Comparison of ENCODE assay signal across 9 cellular contexts in the genomic region with DNA sequence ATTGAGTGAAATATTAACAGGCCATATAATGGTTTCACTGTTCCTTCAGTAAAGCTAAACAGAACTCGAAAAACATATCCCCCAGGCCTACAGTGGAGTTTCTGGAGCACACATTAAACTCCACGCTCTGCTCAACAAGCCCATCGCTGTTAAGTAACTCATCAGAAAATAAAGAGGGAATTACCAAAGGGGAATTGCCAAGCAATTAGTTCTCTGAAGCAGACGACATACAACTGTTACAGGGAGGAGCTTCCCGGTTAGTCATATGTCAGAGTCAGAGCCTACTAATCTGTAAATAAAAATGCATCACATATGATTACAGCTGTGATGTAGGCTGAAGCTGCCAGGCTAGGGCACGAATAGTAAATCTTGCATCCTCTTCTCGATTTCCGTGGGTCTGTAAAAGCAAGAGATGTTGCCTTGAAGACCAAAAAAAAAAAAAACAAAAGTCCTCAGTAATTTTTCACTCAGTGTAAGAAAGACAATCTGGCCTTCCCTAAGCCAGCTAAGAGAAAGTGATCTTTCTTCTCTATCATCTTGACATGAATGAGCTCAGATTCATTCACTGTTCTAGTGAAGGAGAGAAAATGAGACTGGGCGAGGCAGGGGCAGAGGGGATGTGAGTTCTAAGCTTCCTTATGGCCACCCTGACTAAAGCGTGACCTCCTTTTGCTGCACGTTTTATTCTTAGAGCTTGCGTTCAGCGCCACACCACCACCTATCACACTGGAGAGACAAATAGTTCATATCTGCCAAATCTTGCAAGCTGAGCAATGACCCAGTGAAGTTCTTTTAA. TPM values are rescaled to one million over a fixed set of nuclear protein-coding genes. Genes with fewer than 3 reads are reported as not detected.
DNase-seq lines count a peak whose midpoint lies in the region; ATAC-seq, FAIRE-seq and TF ChIP-seq lines count a peak whose summit lies in the region.
"Had no signal": no experiment of that assay in that cellular context is flagged by ENCODE, and none has a peak within 500 bp of the region (broad histone marks: within the 10 kb centered on the region; RNA-seq: fewer than 3 reads in every experiment).

No MANE protein-coding gene starts in this region.

- H3K9me3 Mint-ChIP-seq in stimulated activated naive CD8-positive, alpha-beta T cell treated with anti-CD3 and anti-CD28 coated beads, Interleukin-15, amount 100 ng/mL, for 72 hours: no peaks in the 10 kb centered on the region
- no peaks in the 10 kb centered on the region for H3K9me3 Mint-ChIP-seq in endothelial cell (ENCODE audit: unreplicated experiment)

- intact Hi-C loops in colonic mucosa (cut with DNase I): no loop called here
- intact Hi-C loops in HepG2 (cut with micrococcal nuclease; ENCODE audit: unreplicated experiment): no loop called here
- intact Hi-C loops in aorta (cut with DNase I): no loop called here

- 43% methylated on average over 13 of the region's 13 CpGs for WGBS in HepG2 (ENCODE audit: low lambda C conversion rate)
- 28 to 43% methylated on average over 13 of the region's 13 CpGs for WGBS in aorta, 2 donors

- peak; percentile 69 for ATAC-seq in stimulated activated naive CD8-positive, alpha-beta T cell treated with anti-CD3 and anti-CD28 coated beads, Interleukin-15, Interleukin-2, amounts not matched to agents 100 U/mL and 50 U/mL, for 24 hours
- no peak for ATAC-seq in stimulated activated naive CD8-positive, alpha-beta T cell treated with anti-CD3 and anti-CD28 coated beads, Interleukin-15, amount 100 ng/mL, for 72 hours
- ATAC-seq in HepG2 (peak; percentile 91), aorta (ENCODE audit: low FRiP score) (peak; percentile 64), HG02870 (IDR thresholded peaks at IDR 0.05; ENCODE audit: unreplicated experiment) (no peak)

- DNase-seq in stimulated activated naive CD8-positive, alpha-beta T cell treated with anti-CD3 and anti-CD28 coated beads, Interleukin-15, Interleukin-2, amounts not matched to agents 100 U/mL and 50 U/mL, for 24 hours: no peak
- DNase-seq in stimulated activated naive CD8-positive, alpha-beta T cell treated with anti-CD3 and anti-CD28 coated beads, Interleukin-15, amount 100 ng/mL, for 72 hours: no peak
- DNase-seq in colonic mucosa (no peak), HepG2 (ENCODE audit: low spot score) (peak; percentile 78), aorta (no peak), amygdala (lab: John Stamatoyannopoulos, UW) (no peak), endothelial cell (ENCODE audit: low spot score) (no peak)
- DNase-seq: activated naive CD4-positive, alpha-beta T cell treated with Interleukin-2 at 50 U/mL for 16 hours had no signal

- TF ChIP-seq CTCF in colonic mucosa (IDR thresholded peaks at IDR 0.05) (no peak), HepG2 (CRISPR knock-in tag; IDR thresholded peaks at IDR 0.05) (no peak), endothelial cell (IDR thresholded peaks at IDR 0.05; ENCODE audit: unreplicated experiment) (no peak)

- no peak for TF ChIP-seq POLR2A in HepG2 (IDR thresholded peaks at IDR 0.05; ENCODE audit: insufficient read depth in 1 of 2, low read depth in 2 of 2, low read length in 2 of 2)

- no peaks in the 10 kb centered on the region for H3K36me3 ChIP-seq in colonic mucosa
- H3K36me3 ChIP-seq in HepG2 (replicated peaks in 1 of 2; ENCODE audit: control insufficient read depth in 1 of 2, insufficient read depth in 2 of 2, low read length in 2 of 2): peaks cover 14 to 47% of the 10 kb centered on the region in 2 experiments
- H3K36me3 ChIP-seq in aorta (ENCODE audit: control insufficient read depth in 1 of 2, insufficient read depth in 2 of 2, low read length in 1 of 2): peaks cover 0 to 5% of the 10 kb centered on the region in 2 donors

- H3K4me3 ChIP-seq in colonic mucosa (no peak overlapping the region), HepG2 (replicated peaks in 1 of 3; ENCODE audit: insufficient read depth in 1 of 3, low read depth in 2 of 3, low read length in 3 of 3) (peak overlapping the region in 2 of 3 experiments; percentile 22 to 35; a peak in 2 of 6 replicates), aorta (ENCODE audit: low read length in 2 of 2) (no peak overlapping the region)

- no peak overlapping the region for H2AFZ ChIP-seq in HepG2 (ENCODE audit: low read length)

- H3K9ac ChIP-seq in colonic mucosa (ENCODE audit: low read depth in 2 of 2, low read length in 2 of 2): peak overlapping the region in 1 of 2 donors; percentile 16
- peak overlapping the region; percentile 45 for H3K9ac ChIP-seq in HepG2 (ENCODE audit: insufficient read depth, low read depth, low read length)

- in situ Hi-C loops in HepG2 (cut with HindIII; ENCODE audit: extremely low pct_ligation_motif_present, low pct_unique_long_range_greater_than_20kb): no loop called here

- H4K20me1 ChIP-seq in HepG2 (ENCODE audit: insufficient read depth, low read length): peaks cover 8% of the 10 kb centered on the region

- POLR2A ChIA-PET in HepG2 (lab: Yijun Ruan, JAX): interaction anchor here (0.8 to 2.3 kb wide), 10 partner anchors 8 to 20 kb away, joined by 3 to 11 read pairs (median 4); no protein-coding TSS in a partner anchor

- no peaks in the 10 kb centered on the region for H3K9me3 ChIP-seq in colonic mucosa
- H3K9me3 ChIP-seq in HepG2 (ENCODE audit: low read length): no peaks in the 10 kb centered on the region
- no peaks in the 10 kb centered on the region for H3K9me3 ChIP-seq in aorta (ENCODE audit: control insufficient read depth, low read length)

- H3K27me3 ChIP-seq in colonic mucosa: no peaks in the 10 kb centered on the region
- H3K27me3 ChIP-seq in HepG2 (ENCODE audit: control insufficient read depth in 1 of 2, insufficient read depth in 2 of 2, low read length in 2 of 2): no peaks in the 10 kb centered on the region
- H3K27me3 ChIP-seq in aorta (ENCODE audit: control insufficient read depth in 1 of 2, insufficient read depth in 2 of 2, low read length in 1 of 2): no peaks in the 10 kb centered on the region

- peak overlapping the region; percentile 67 for H3K4me2 ChIP-seq in HepG2 (ENCODE audit: low read depth, low read length)

- TF ChIP-seq RAD21 in HepG2 (CRISPR knock-in tag; IDR thresholded peaks at IDR 0.05): no peak

- H3K4me1 ChIP-seq in colonic mucosa (peaks cover 11% of the 10 kb centered on the region), HepG2 (ENCODE audit: insufficient read depth, low read length) (peaks cover 87% of the 10 kb centered on the region), aorta (ENCODE audit: control insufficient read depth in 1 of 2, insufficient read depth in 2 of 2, low read length in 2 of 2) (peaks cover 5 to 7% of the 10 kb centered on the region in 2 donors)

- peaks cover 61% of the 10 kb centered on the region for H3K4me1 Mint-ChIP-seq in stimulated activated naive CD8-positive, alpha-beta T cell treated with anti-CD3 and anti-CD28 coated beads, Interleukin-15, amount 100 ng/mL, for 72 hours
- H3K4me1 Mint-ChIP-seq in endothelial cell (ENCODE audit: unreplicated experiment): peaks cover 16% of the 10 kb centered on the region

- TF ChIP-seq EP300 in HepG2 (IDR thresholded peaks at IDR 0.05; ENCODE audit: low read depth in 2 of 2, low read length in 2 of 2): 0 out of 4 replicates have a peak, but pooled peaks of 1 of the 2 experiments have one; percentile 19
- TF ChIP-seq EP300 in HepG2 (CRISPR knock-in tag; IDR thresholded peaks at IDR 0.05; ENCODE audit: borderline replicate concordance): no peak

- H3K4me3 Mint-ChIP-seq in stimulated activated naive CD8-positive, alpha-beta T cell treated with anti-CD3 and anti-CD28 coated beads, Interleukin-15, amount 100 ng/mL, for 72 hours: no peak overlapping the region
- no peak overlapping the region for H3K4me3 Mint-ChIP-seq in endothelial cell (ENCODE audit: unreplicated experiment)

- H3K36me3 Mint-ChIP-seq in endothelial cell (ENCODE audit: low read depth, unreplicated experiment): peaks cover 3% of the 10 kb centered on the region

- peaks cover 97% of the 10 kb centered on the region for H3K79me2 ChIP-seq in HepG2 (ENCODE audit: insufficient read depth, low read length)

- peak overlapping the region; percentile 34 for H3K27ac ChIP-seq in colonic mucosa
- peak overlapping the region; percentile 58 for H3K27ac ChIP-seq in HepG2 (ENCODE audit: extremely low read length, insufficient read depth, low read length)
- H3K27ac ChIP-seq in aorta (ENCODE audit: low read depth in 1 of 2, low read length in 2 of 2): no peak overlapping the region

- CTCF ChIA-PET in HepG2 (lab: Yijun Ruan, JAX; ENCODE audit: low intra/inter-chr PET ratio, low total read pairs): no interaction called here

- peak; percentile 48 for FAIRE-seq in HepG2 (lab: Jason Lieb, UNC)

- no TSS peak for BruUV-seq in HepG2 (replicated peaks; lab: Mats Ljungman, UMichigan)

- H3K27ac Mint-ChIP-seq in stimulated activated naive CD8-positive, alpha-beta T cell treated with anti-CD3 and anti-CD28 coated beads, Interleukin-15, amount 100 ng/mL, for 72 hours: no peak overlapping the region
- H3K27ac Mint-ChIP-seq in endothelial cell (ENCODE audit: unreplicated experiment): no peak overlapping the region

- no peaks in the 10 kb centered on the region for H3K27me3 Mint-ChIP-seq in stimulated activated naive CD8-positive, alpha-beta T cell treated with anti-CD3 and anti-CD28 coated beads, Interleukin-15, amount 100 ng/mL, for 72 hours
- H3K27me3 Mint-ChIP-seq in endothelial cell (ENCODE audit: unreplicated experiment): no peaks in the 10 kb centered on the region

RNA-seq across cellular contexts. Expression of a gene that starts 13.8 kb away (rescaled TPM):
- 10 to 100 TPM; 24.5 to 41.9 TPM for total RNA-seq in colonic mucosa
- 16.3 and 20.7 TPM in 2 replicates for total RNA-seq in HepG2 (2016; rRNA removed; fragmentation: Illumina TruSeq; extraction: Trizol)
- 21.4 and 22.2 TPM in 2 replicates for total RNA-seq in HepG2 (2016; cell fraction: cytosol; rRNA removed; fragmentation: Illumina TruSeq; extraction: Trizol; ENCODE audit: low read depth)
- total RNA-seq in HepG2 (2016; cell fraction: insoluble cytoplasmic fraction; rRNA removed; fragmentation: Illumina TruSeq; extraction: Trizol): 15.7 and 19.7 TPM in 2 replicates
- 19.8 and 25.4 TPM in 2 replicates for total RNA-seq in HepG2 (2016; cell fraction: membrane; rRNA removed; fragmentation: Illumina TruSeq; extraction: Trizol)
- total RNA-seq in HepG2 (2016; cell fraction: nucleus; rRNA removed; fragmentation: Illumina TruSeq; extraction: Trizol): 49.6 and 54.8 TPM in 2 replicates
- 39.5 and 40.2 TPM in 2 replicates for polyA plus RNA-seq in HepG2 (2011; rRNA removed)
- 18.2 and 19.6 TPM in 2 replicates for polyA plus RNA-seq in HepG2 (2011; cell fraction: cytosol; rRNA removed)
- polyA plus RNA-seq in HepG2 (2011; cell fraction: nucleus; rRNA removed): 69.8 and 87.7 TPM in 2 replicates
- polyA plus RNA-seq in HepG2 (2012): 20.4 and 28.6 TPM in 2 replicates
- 2.6 and 3.3 TPM in 2 replicates for polyA plus RNA-seq in HepG2 (2016; cell fraction: cytosol; fragmentation: Illumina TruSeq; extraction: Trizol; ENCODE audit: low read depth)
- polyA plus RNA-seq in HepG2 (2016; cell fraction: insoluble cytoplasmic fraction; fragmentation: Illumina TruSeq; extraction: Trizol; ENCODE audit: low read depth): 12.1 and 12.2 TPM in 2 replicates
- polyA plus RNA-seq in HepG2 (2016; cell fraction: membrane; fragmentation: Illumina TruSeq; extraction: Trizol; ENCODE audit: low read depth): 4.0 and 4.1 TPM in 2 replicates
- 18.8 TPM in 2 replicates for polyA plus RNA-seq in HepG2 (2016; cell fraction: nucleus; fragmentation: Illumina TruSeq; extraction: Trizol; ENCODE audit: insufficient read depth, low read depth)
- polyA minus RNA-seq in HepG2 (2011; rRNA and poly(A)+ RNA removed; ENCODE audit: low replicate concordance): 13.4 and 120 TPM in 2 replicates
- polyA minus RNA-seq in HepG2 (2011; cell fraction: cytosol; rRNA and poly(A)+ RNA removed): 36.1 and 49.7 TPM in 2 replicates
- 200 and 217 TPM in 2 replicates for polyA minus RNA-seq in HepG2 (2011; cell fraction: nucleus; rRNA and poly(A)+ RNA removed)
- total RNA-seq in aorta: 10 to 100 TPM; 77.3 to 85.5 TPM
- polyA plus RNA-seq in aorta: 10 to 100 TPM; 11.5 to 14.2 TPM
- total RNA-seq in endothelial cell (ENCODE audit: unreplicated experiment): 18.7 TPM

Comparison
In these comparisons a context has a peak if more than half of its experiments do, and no peak if none do; other contexts are left out.
1. ATAC-seq: peak in stimulated activated naive CD8-positive, alpha-beta T cell treated with anti-CD3 and anti-CD28 coated beads, Interleukin-15, Interleukin-2, amounts not matched to agents 100 U/mL and 50 U/mL, for 24 hours (single experiment), HepG2 (single experiment) and aorta (single experiment); none in stimulated activated naive CD8-positive, alpha-beta T cell treated with anti-CD3 and anti-CD28 coated beads, Interleukin-15, amount 100 ng/mL, for 72 hours (single experiment) and HG02870 (single experiment).
2. H3K27ac ChIP-seq: peak in colonic mucosa (single experiment) and HepG2 (single experiment); none in aorta (0 of 2).
3. H3K4me3 ChIP-seq: peak in HepG2 (2 of 3); none in colonic mucosa (single experiment) and aorta (0 of 2).